In genomic region chr1:54774820-54775498, GRCh38 we compare ENCODE assay signal across 13 cellular contexts. TPM values are rescaled to one million over a fixed set of nuclear protein-coding genes. Genes with fewer than 3 reads are reported as not detected.
DNase-seq lines count a peak whose midpoint lies in the region; ATAC-seq, FAIRE-seq and TF ChIP-seq lines count a peak whose summit lies in the region.
"Had no signal": no experiment of that assay in that cellular context is flagged by ENCODE, and none has a peak within 500 bp of the region (broad histone marks: within the 10 kb centered on the region; RNA-seq: fewer than 3 reads in every experiment).

No MANE protein-coding gene starts in this region.

- no peaks in the 10 kb centered on the region for H3K79me2 ChIP-seq in H1 (ENCODE audit: control insufficient read depth in 1 of 2, insufficient read depth in 2 of 2, low read length in 2 of 2)

- peak overlapping the region; percentile 73 for H2AFZ ChIP-seq in H1 (ENCODE audit: low read length)

- POLR2A ChIA-PET in H1 (lab: Charles Lee; ENCODE audit: partially characterized antibody), result no interaction called here

- H3K9me3 Mint-ChIP-seq in activated naive CD4-positive, alpha-beta T cell treated with anti-CD3 and anti-CD28 coated beads, Interleukin-2, amount 50 U/mL, for 72 hours, result no peaks in the 10 kb centered on the region
- no peaks in the 10 kb centered on the region for H3K9me3 Mint-ChIP-seq in activated naive CD4-positive, alpha-beta T cell treated with anti-CD3 and anti-CD28 coated beads, Interleukin-2, amount 10 ng/mL, durations not matched to agents 7 days and 5 days
- H3K9me3 Mint-ChIP-seq in stimulated activated effector memory CD8-positive, alpha-beta T cell treated with anti-CD3 and anti-CD28 coated beads, Interleukin-12 subunit alpha, Interleukin-12 subunit beta, amount 100 ng/mL, for 72 hours, result no peaks in the 10 kb centered on the region
- H3K9me3 Mint-ChIP-seq: activated CD4-positive, alpha-beta T cell treated with anti-CD3 and anti-CD28 coated beads, Interleukin-2, amount 10 ng/mL, durations not matched to agents 24 days and 14 days; central memory CD8-positive, alpha-beta T cell had no signal

- no peak overlapping the region for H3K27ac Mint-ChIP-seq in activated naive CD4-positive, alpha-beta T cell treated with anti-CD3 and anti-CD28 coated beads, Interleukin-2, amount 50 U/mL, for 72 hours
- H3K27ac Mint-ChIP-seq in activated naive CD4-positive, alpha-beta T cell treated with anti-CD3 and anti-CD28 coated beads, Interleukin-2, amount 10 ng/mL, durations not matched to agents 7 days and 5 days, result no peak overlapping the region
- peak overlapping the region; percentile 23 for H3K27ac Mint-ChIP-seq in stimulated activated effector memory CD8-positive, alpha-beta T cell treated with anti-CD3 and anti-CD28 coated beads, Interleukin-12 subunit alpha, Interleukin-12 subunit beta, amount 100 ng/mL, for 72 hours
- H3K27ac Mint-ChIP-seq: activated CD4-positive, alpha-beta T cell treated with anti-CD3 and anti-CD28 coated beads, Interleukin-2, amount 10 ng/mL, durations not matched to agents 24 days and 14 days had no signal

- H3K79me1 ChIP-seq in H1 (ENCODE audit: low read depth, low read length), result peaks cover 2% of the 10 kb centered on the region; the same call in 1 of the 2 replicates

- peak overlapping the region; percentile 28; the same call in 1 of the 2 replicates for H4K8ac ChIP-seq in H1 (ENCODE audit: extremely low read depth, insufficient read depth, low read length)

- no peak overlapping the region for H2BK120ac ChIP-seq in H1 (replicated peaks; ENCODE audit: low read depth, low read length)

- no peaks in the 10 kb centered on the region for H3K9me3 ChIP-seq in H1 (ENCODE audit: insufficient read depth in 2 of 2, low read depth in 1 of 2, low read length in 1 of 2)
- H3K9me3 ChIP-seq: BLaER1, lower lobe of right lung, thoracic aorta had no signal

- H3K27ac ChIP-seq in H1 (ENCODE audit: low read depth, low read length), result no peak overlapping the region
- H3K27ac ChIP-seq: BLaER1, lower lobe of right lung, thoracic aorta had no signal

- no peak overlapping the region for H3K23ac ChIP-seq in H1 (ENCODE audit: insufficient read length)

- peaks cover 4% of the 10 kb centered on the region for H3K27me3 Mint-ChIP-seq in activated naive CD4-positive, alpha-beta T cell treated with anti-CD3 and anti-CD28 coated beads, Interleukin-2, amount 10 ng/mL, durations not matched to agents 7 days and 5 days
- H3K27me3 Mint-ChIP-seq: activated CD4-positive, alpha-beta T cell treated with anti-CD3 and anti-CD28 coated beads, Interleukin-2, amount 10 ng/mL, durations not matched to agents 24 days and 14 days; central memory CD8-positive, alpha-beta T cell had no signal

- H3K9ac ChIP-seq in H1 (replicated peaks in 1 of 4; ENCODE audit: extremely low read depth in 1 of 4, low read depth in 3 of 4, low read length in 3 of 4), result no peak overlapping the region
- H3K9ac ChIP-seq: BLaER1 had no signal

- no peak overlapping the region for H3K14ac ChIP-seq in H1 (ENCODE audit: insufficient read length)

- TF ChIP-seq RAD21 in H1 (IDR thresholded peaks at IDR 0.05 in 1 of 2, conservative IDR thresholded peaks at IDR 0.05 in 1 of 2; ENCODE audit: low read depth in 2 of 2, low read length in 2 of 2), result no peak

- CTCF ChIA-PET in activated naive CD4-positive, alpha-beta T cell treated with anti-CD3 and anti-CD28 coated beads, Interleukin-2, amount 10 ng/mL, durations not matched to agents 7 days and 5 days (lab: Charles Lee), result no interaction called here
- CTCF ChIA-PET in H1 (lab: Charles Lee; ENCODE audit: partially characterized antibody), result interaction anchor here (0.7 to 4.7 kb wide), 6 partner anchors 16 to 77 kb away, joined by 3 to 31 read pairs (median 3); partner anchors contain the start of gene TTC22

- DNase-seq in activated naive CD4-positive, alpha-beta T cell treated with anti-CD3 and anti-CD28 coated beads, Interleukin-2, amount 50 U/mL, for 72 hours (ENCODE audit: low spot score in 2 of 2), result no peak
- no peak for DNase-seq in activated naive CD4-positive, alpha-beta T cell treated with anti-CD3 and anti-CD28 coated beads, Interleukin-2, amount 10 ng/mL, durations not matched to agents 7 days and 5 days
- DNase-seq in NCI-H524 treated with DMSO at 0.1 percent for 48 hours (lab: John Stamatoyannopoulos, UW) (peak; percentile 92), H1 (ENCODE audit: low read depth in 1 of 2, low spot score in 2 of 2) (peak; percentile 49 to 89), T-helper 1 cell (no peak)
- DNase-seq in stimulated activated effector memory CD8-positive, alpha-beta T cell treated with anti-CD3 and anti-CD28 coated beads, Interleukin-12 subunit alpha, Interleukin-12 subunit beta, amount 100 ng/mL, for 72 hours (ENCODE audit: low spot score in 2 of 2), result no peak
- DNase-seq in activated CD8-positive, alpha-beta memory T cell treated with anti-CD3 and anti-CD28 coated beads for 24 hours, result no peak
- DNase-seq in effector CD4-positive, alpha-beta T cell, result no peak
- DNase-seq: activated CD4-positive, alpha-beta T cell treated with anti-CD3 and anti-CD28 coated beads, Interleukin-2, amount 10 ng/mL, durations not matched to agents 24 days and 14 days; lower lobe of right lung had no signal

- H3K56ac ChIP-seq in H1 (replicated peaks; ENCODE audit: insufficient read length, low read depth, low read length), result no peak overlapping the region

- H3K4ac ChIP-seq in H1 (replicated peaks; ENCODE audit: insufficient read length, low read depth, low read length), result no peak overlapping the region

- H3K4me1 ChIP-seq in H1 (replicated peaks in 1 of 4; ENCODE audit: control insufficient read depth in 3 of 4, insufficient read depth in 4 of 4, low read length in 3 of 4), result peaks cover 0 to 4% (median 3%) of the 10 kb centered on the region in 4 experiments; a peak in 2 of 7 replicates
- H3K4me1 ChIP-seq: BLaER1, lower lobe of right lung had no signal

- no peak overlapping the region; the same call in 1 of the 2 replicates for H3K18ac ChIP-seq in H1 (ENCODE audit: extremely low read depth, low read length)

- no peak overlapping the region for H2BK12ac ChIP-seq in H1 (ENCODE audit: low read depth, low read length)

- no peak for TF ChIP-seq EP300 in H1 (IDR thresholded peaks at IDR 0.05; ENCODE audit: borderline replicate concordance in 1 of 2, low read depth in 2 of 2, low read length in 2 of 2)

- TF ChIP-seq CTCF in H1 (IDR thresholded peaks at IDR 0.05; ENCODE audit: control extremely low read depth in 1 of 3, insufficient read depth in 1 of 3, low read depth in 1 of 3, low read length in 3 of 3), result no peak

- H4K5ac ChIP-seq in H1 (ENCODE audit: insufficient read length, low read depth, low read length), result peak overlapping the region; percentile 1

- H3K27me3 ChIP-seq in H1 (replicated peaks in 1 of 4; ENCODE audit: control insufficient read depth in 3 of 4, extremely low read depth in 1 of 4, insufficient read depth in 3 of 4, low read length in 3 of 4), result peaks cover 0 to 4% (median 0%) of the 10 kb centered on the region in 4 experiments; a peak in 1 of 7 replicates
- H3K27me3 ChIP-seq: BLaER1 had no signal

- no peaks in the 10 kb centered on the region for H3K36me3 Mint-ChIP-seq in activated naive CD4-positive, alpha-beta T cell treated with anti-CD3 and anti-CD28 coated beads, Interleukin-2, amount 50 U/mL, for 72 hours
- H3K36me3 Mint-ChIP-seq in activated naive CD4-positive, alpha-beta T cell treated with anti-CD3 and anti-CD28 coated beads, Interleukin-2, amount 10 ng/mL, durations not matched to agents 7 days and 5 days, result peaks cover 5% of the 10 kb centered on the region
- peaks cover 5% of the 10 kb centered on the region for H3K36me3 Mint-ChIP-seq in stimulated activated effector memory CD8-positive, alpha-beta T cell treated with anti-CD3 and anti-CD28 coated beads, Interleukin-12 subunit alpha, Interleukin-12 subunit beta, amount 100 ng/mL, for 72 hours

- H3K4me2 ChIP-seq in H1 (ENCODE audit: insufficient read depth in 1 of 2, low read depth in 2 of 2, low read length in 2 of 2), result peak overlapping the region in 1 of 2 experiments; percentile 44; a peak in 2 of 4 replicates
- H3K4me2 ChIP-seq: BLaER1 had no signal

- H2BK5ac ChIP-seq in H1 (ENCODE audit: low read depth, low read length), result no peak overlapping the region; the same call in 1 of the 2 replicates

- H4K20me1 ChIP-seq in H1 (replicated peaks in 1 of 2; ENCODE audit: control insufficient read depth in 1 of 2, insufficient read depth in 2 of 2, low read length in 2 of 2), result no peaks in the 10 kb centered on the region
- H4K20me1 ChIP-seq: BLaER1 had no signal

- no peaks in the 10 kb centered on the region for H3K4me1 Mint-ChIP-seq in activated naive CD4-positive, alpha-beta T cell treated with anti-CD3 and anti-CD28 coated beads, Interleukin-2, amount 10 ng/mL, durations not matched to agents 7 days and 5 days
- peaks cover 11% of the 10 kb centered on the region for H3K4me1 Mint-ChIP-seq in stimulated activated effector memory CD8-positive, alpha-beta T cell treated with anti-CD3 and anti-CD28 coated beads, Interleukin-12 subunit alpha, Interleukin-12 subunit beta, amount 100 ng/mL, for 72 hours
- H3K4me1 Mint-ChIP-seq: activated CD4-positive, alpha-beta T cell treated with anti-CD3 and anti-CD28 coated beads, Interleukin-2, amount 10 ng/mL, durations not matched to agents 24 days and 14 days had no signal

- no peak overlapping the region for H3K4me3 Mint-ChIP-seq in activated naive CD4-positive, alpha-beta T cell treated with anti-CD3 and anti-CD28 coated beads, Interleukin-2, amount 10 ng/mL, durations not matched to agents 7 days and 5 days
- H3K4me3 Mint-ChIP-seq in stimulated activated effector memory CD8-positive, alpha-beta T cell treated with anti-CD3 and anti-CD28 coated beads, Interleukin-12 subunit alpha, Interleukin-12 subunit beta, amount 100 ng/mL, for 72 hours, result no peak overlapping the region
- H3K4me3 Mint-ChIP-seq: activated CD4-positive, alpha-beta T cell treated with anti-CD3 and anti-CD28 coated beads, Interleukin-2, amount 10 ng/mL, durations not matched to agents 24 days and 14 days; central memory CD8-positive, alpha-beta T cell had no signal

- peak overlapping the region; percentile 54 for H4K91ac ChIP-seq in H1 (replicated peaks; ENCODE audit: insufficient read length, low read length)

- FAIRE-seq in H1 (lab: Jason Lieb, UNC), result peak; percentile 94

- H3K4me3 ChIP-seq in H1 (ENCODE audit: extremely low read depth in 1 of 4, insufficient read depth in 2 of 4, low read depth in 3 of 4, low read length in 4 of 4), result peak overlapping the region in 1 of 4 experiments; percentile 17; a peak in 1 of 8 replicates
- H3K4me3 ChIP-seq: BLaER1, lower lobe of right lung, thoracic aorta had no signal

- H2BK15ac ChIP-seq in H1 (ENCODE audit: low read length), result no peak overlapping the region

- peak; percentile 49 to 64 for ATAC-seq in activated naive CD4-positive, alpha-beta T cell treated with anti-CD3 and anti-CD28 coated beads, Interleukin-2, amount 50 U/mL, for 72 hours
- ATAC-seq in stimulated activated effector memory CD8-positive, alpha-beta T cell treated with anti-CD3 and anti-CD28 coated beads, Interleukin-12 subunit alpha, Interleukin-12 subunit beta, amount 100 ng/mL, for 72 hours, result peak; percentile 57

- H3K36me3 ChIP-seq in H1 (ENCODE audit: control insufficient read depth in 2 of 4, insufficient read depth in 4 of 4, low read length in 3 of 4), result no peaks in the 10 kb centered on the region
- H3K36me3 ChIP-seq: BLaER1, lower lobe of right lung, thoracic aorta had no signal

- no peak for TF ChIP-seq POLR2A in H1 (IDR thresholded peaks at IDR 0.05; ENCODE audit: control extremely low read depth in 1 of 2, low read depth in 2 of 2, low read length in 2 of 2)

- H2BK20ac ChIP-seq in H1 (ENCODE audit: low read length), result no peak overlapping the region

- no peaks in the 10 kb centered on the region for H3K23me2 ChIP-seq in H1 (ENCODE audit: low read depth, low read length)

- H2AK5ac ChIP-seq in H1 (ENCODE audit: low read depth, low read length), result no peak overlapping the region

- 45% methylated on average over 15 of the region's 15 CpGs; no CpG with 5 or more reads in 1 of the 2 experiments for WGBS in H1 (ENCODE audit: extremely low coverage in 1 of 2, insufficient coverage in 1 of 2, insufficient read length in 1 of 2, insufficient replicate concordance in 2 of 2, low coverage in 1 of 2, low lambda C conversion rate in 2 of 2, missing lambda C conversion rate in 1 of 2), 2 experiments

RNA-seq across cellular contexts. Expression of gene PARS2, which starts 10.6 kb away (rescaled TPM):
- 1 to 10 TPM; 5.1 to 6.7 TPM for total RNA-seq in activated naive CD4-positive, alpha-beta T cell treated with anti-CD3 and anti-CD28 coated beads, Interleukin-2, amount 50 U/mL, for 72 hours
- 10.0 and 10.4 TPM in 2 replicates for total RNA-seq in H1 (2021; fragmentation: NEBNext Ultra II Directional; extraction: Animal tissue kit (Norgen Biotek cat#: 25700))
- 8.9 and 11.8 TPM in 2 replicates for polyA plus RNA-seq in H1 (2011; rRNA removed)
- polyA plus RNA-seq in H1 (2011; cell fraction: cytosol; rRNA removed), result 8.8 TPM
- polyA plus RNA-seq in H1 (2011; cell fraction: nucleus; rRNA removed), result 7.3 TPM
- 9.4 to 12.3 TPM (median 11.0 TPM) in 4 replicates for polyA plus RNA-seq in H1 (2012, experiment 1 of 2)
- polyA plus RNA-seq in H1 (2012, experiment 2 of 2), result 14.0 TPM
- 6.6 TPM for polyA plus RNA-seq in H1 (2013, experiment 1 of 2)
- 6.2 TPM for polyA plus RNA-seq in H1 (2013, experiment 2 of 2)
- 13.0 and 15.7 TPM in 2 replicates for polyA minus RNA-seq in H1 (2011; rRNA and poly(A)+ RNA removed)
- polyA minus RNA-seq in H1 (2011; cell fraction: cytosol; rRNA and poly(A)+ RNA removed), result 7.8 TPM
- 7.3 TPM for polyA minus RNA-seq in H1 (2011; cell fraction: nucleus; rRNA and poly(A)+ RNA removed)

RNA-seq across cellular contexts. Expression of gene TTC22, which starts 26.2 kb away (rescaled TPM):
- total RNA-seq in activated naive CD4-positive, alpha-beta T cell treated with anti-CD3 and anti-CD28 coated beads, Interleukin-2, amount 50 U/mL, for 72 hours, result 1 to 10 TPM; 1.4 to 9.6 TPM
- total RNA-seq in H1 (2021; fragmentation: NEBNext Ultra II Directional; extraction: Animal tissue kit (Norgen Biotek cat#: 25700)), result 1.1 and 1.6 TPM in 2 replicates
- 1.00 and 1.7 TPM in 2 replicates for polyA plus RNA-seq in H1 (2011; rRNA removed)
- polyA plus RNA-seq in H1 (2011; cell fraction: cytosol; rRNA removed), result 1.4 TPM
- polyA plus RNA-seq in H1 (2011; cell fraction: nucleus; rRNA removed), result 2.3 TPM
- 0.83 to 0.94 TPM (median 0.94 TPM) in 4 replicates for polyA plus RNA-seq in H1 (2012, experiment 1 of 2)
- polyA plus RNA-seq in H1 (2012, experiment 2 of 2), result 0.43 TPM
- polyA plus RNA-seq in H1 (2013, experiment 1 of 2), result 0.83 TPM
- 0.70 TPM for polyA plus RNA-seq in H1 (2013, experiment 2 of 2)
- polyA minus RNA-seq in H1 (2011; rRNA and poly(A)+ RNA removed), result 0.49 and 0.79 TPM in 2 replicates
- 0.66 TPM for polyA minus RNA-seq in H1 (2011; cell fraction: cytosol; rRNA and poly(A)+ RNA removed)
- 0.80 TPM for polyA minus RNA-seq in H1 (2011; cell fraction: nucleus; rRNA and poly(A)+ RNA removed)

RNA-seq across cellular contexts. Expression of gene TTC4, which starts 59.3 kb away (rescaled TPM):
- total RNA-seq in activated naive CD4-positive, alpha-beta T cell treated with anti-CD3 and anti-CD28 coated beads, Interleukin-2, amount 50 U/mL, for 72 hours, result 10 to 100 TPM; 18.7 to 25.9 TPM
- 24.2 and 25.1 TPM in 2 replicates for total RNA-seq in H1 (2021; fragmentation: NEBNext Ultra II Directional; extraction: Animal tissue kit (Norgen Biotek cat#: 25700))
- polyA plus RNA-seq in H1 (2011; rRNA removed), result 17.6 and 21.0 TPM in 2 replicates
- polyA plus RNA-seq in H1 (2011; cell fraction: cytosol; rRNA removed), result 21.1 TPM
- 16.0 TPM for polyA plus RNA-seq in H1 (2011; cell fraction: nucleus; rRNA removed)
- polyA plus RNA-seq in H1 (2012, experiment 1 of 2), result 20.7 to 30.0 TPM (median 22.8 TPM) in 4 replicates
- polyA plus RNA-seq in H1 (2012, experiment 2 of 2), result 12.1 TPM
- polyA plus RNA-seq in H1 (2013, experiment 1 of 2), result 18.9 TPM
- polyA plus RNA-seq in H1 (2013, experiment 2 of 2), result 17.9 TPM
- polyA minus RNA-seq in H1 (2011; rRNA and poly(A)+ RNA removed), result 23.2 and 27.6 TPM in 2 replicates
- 10.3 TPM for polyA minus RNA-seq in H1 (2011; cell fraction: cytosol; rRNA and poly(A)+ RNA removed)
- 18.1 TPM for polyA minus RNA-seq in H1 (2011; cell fraction: nucleus; rRNA and poly(A)+ RNA removed)

Comparison
In these comparisons a context has a peak if more than half of its experiments do, and no peak if none do; other contexts are left out.
1. DNase-seq: peak in NCI-H524 treated with DMSO at 0.1 percent for 48 hours (single experiment) and H1 (2 of 2); none in activated naive CD4-positive, alpha-beta T cell treated with anti-CD3 and anti-CD28 coated beads, Interleukin-2, amount 50 U/mL, for 72 hours (0 of 2), activated naive CD4-positive, alpha-beta T cell treated with anti-CD3 and anti-CD28 coated beads, Interleukin-2, amount 10 ng/mL, durations not matched to agents 7 days and 5 days (single experiment), stimulated activated effector memory CD8-positive, alpha-beta T cell treated with anti-CD3 and anti-CD28 coated beads, Interleukin-12 subunit alpha, Interleukin-12 subunit beta, amount 100 ng/mL, for 72 hours (0 of 2), T-helper 1 cell (0 of 5), activated CD8-positive, alpha-beta memory T cell treated with anti-CD3 and anti-CD28 coated beads for 24 hours (single experiment) and effector CD4-positive, alpha-beta T cell (single experiment).